In the genomic region with DNA sequence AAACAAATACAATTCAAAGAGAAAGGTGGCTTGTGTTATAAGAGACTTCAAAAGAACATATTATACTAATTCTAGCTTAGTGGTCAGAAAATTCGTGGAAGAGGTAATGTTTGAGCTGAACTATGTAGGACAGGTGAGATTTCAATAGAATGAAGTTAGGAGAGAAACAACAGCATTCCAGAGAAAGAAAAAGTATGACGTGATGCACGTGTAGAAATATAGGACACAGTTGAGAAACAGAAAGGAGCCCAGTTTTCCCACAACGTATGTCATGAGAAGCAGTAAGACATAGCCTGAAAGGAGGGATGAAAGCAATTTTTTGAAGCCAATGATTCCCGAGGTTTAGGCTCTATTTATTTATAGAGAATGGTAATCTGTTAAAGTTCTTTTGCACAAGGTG, we compare ENCODE assay signal across 25 cellular contexts. TPM values are rescaled to one million over a fixed set of nuclear protein-coding genes. Genes with fewer than 3 reads are reported as not detected.
A peak's percentile ranks its signal among the peaks of the same experiment; 100 is the strongest.
DNase-seq lines count a peak whose midpoint lies in the region; ATAC-seq, FAIRE-seq and TF ChIP-seq lines count a peak whose summit lies in the region.
"Had no signal": no experiment of that assay in that cellular context is flagged by ENCODE, and none has a peak within 500 bp of the region (broad histone marks: within the 10 kb centered on the region; RNA-seq: fewer than 3 reads in every experiment).

No MANE protein-coding gene starts in this region.

- no TSS peak for BruUV-seq in HepG2 (replicated peaks; lab: Mats Ljungman, UMichigan)
- BruUV-seq in Panc1 (replicated peaks; lab: Mats Ljungman, UMichigan): no TSS peak

- no peak for TF ChIP-seq POLR2A in HepG2 (IDR thresholded peaks at IDR 0.05; ENCODE audit: insufficient read depth in 1 of 2, low read depth in 2 of 2, low read length in 2 of 2)
- no peak for TF ChIP-seq POLR2A in right lobe of liver (IDR thresholded peaks at IDR 0.05)

- in situ Hi-C loops in HepG2 (cut with HindIII; ENCODE audit: extremely low pct_ligation_motif_present, low pct_unique_long_range_greater_than_20kb): no loop called here
- in situ Hi-C loops in Panc1 (cut with HindIII; ENCODE audit: low pct_unique_long_range_greater_than_20kb, low sequenced_read_pairs): no loop called here

- no peaks in the 10 kb centered on the region for H3K9me3 Mint-ChIP-seq in activated CD8-positive, alpha-beta memory T cell treated with anti-CD3 and anti-CD28 coated beads, Interleukin-2, amount 10 ng/mL, durations not matched to agents 7 days and 5 days (ENCODE audit: low read depth)
- H3K9me3 Mint-ChIP-seq: CD14-positive monocyte; CD4-positive, alpha-beta T cell; HFFc6 had no signal

- H3K9me3 ChIP-seq in HepG2 (ENCODE audit: low read length): no peaks in the 10 kb centered on the region
- H3K9me3 ChIP-seq in right lobe of liver: no peaks in the 10 kb centered on the region
- peaks cover 6% of the 10 kb centered on the region for H3K9me3 ChIP-seq in MG63
- H3K9me3 ChIP-seq in Panc1 (ENCODE audit: control insufficient read depth, insufficient read depth, low read depth, low read length): no peaks in the 10 kb centered on the region
- H3K9me3 ChIP-seq: A549; BE2C; BLaER1 treated with 17β-estradiol and CSF1 and Interleukin-3, amounts not matched to agents 10 nM and 100 nM had no signal

- H3K36me3 ChIP-seq in HepG2 (replicated peaks in 1 of 2; ENCODE audit: control insufficient read depth in 1 of 2, insufficient read depth in 2 of 2, low read length in 2 of 2) (no peaks in the 10 kb centered on the region), right lobe of liver (no peaks in the 10 kb centered on the region), MG63 (no peaks in the 10 kb centered on the region), Panc1 (ENCODE audit: control insufficient read depth, insufficient read depth, low read length) (no peaks in the 10 kb centered on the region; the same call in 1 of the 2 replicates)
- H3K36me3 ChIP-seq: BE2C; BLaER1 treated with 17β-estradiol and CSF1 and Interleukin-3, amounts not matched to agents 10 nM and 100 nM had no signal

- H3K27me3 Mint-ChIP-seq in activated CD8-positive, alpha-beta memory T cell treated with anti-CD3 and anti-CD28 coated beads, Interleukin-2, amount 10 ng/mL, durations not matched to agents 7 days and 5 days: peaks cover 7% of the 10 kb centered on the region

- H3K9ac ChIP-seq in HepG2 (ENCODE audit: insufficient read depth, low read depth, low read length): no peak overlapping the region
- H3K9ac ChIP-seq: BLaER1 treated with 17β-estradiol and CSF1 and Interleukin-3, amounts not matched to agents 10 nM and 100 nM had no signal

- intact Hi-C loops in HepG2 (cut with micrococcal nuclease; ENCODE audit: unreplicated experiment) (no loop called here), right lobe of liver (cut with DNase I) (no loop called here), Panc1 (cut with micrococcal nuclease; ENCODE audit: unreplicated experiment) (no loop called here)

- TF ChIP-seq RAD21 in HepG2 (CRISPR knock-in tag; IDR thresholded peaks at IDR 0.05): no peak

- 2% methylated on average over 5 of the region's 5 CpGs for WGBS in HepG2 (ENCODE audit: low lambda C conversion rate)
- WGBS in right lobe of liver (ENCODE audit: insufficient coverage, low coverage, low lambda C conversion rate, missing lambda C conversion rate): 39% methylated on average over 5 of the region's 5 CpGs

- POLR2A ChIA-PET in HepG2 (lab: Yijun Ruan, JAX): no interaction called here
- POLR2A ChIA-PET in Panc1 (lab: Charles Lee): interaction anchor here (0.6 kb wide), 1 partner anchor 106 kb away, joined by 3 read pairs; no protein-coding TSS in a partner anchor

- H3K27ac ChIP-seq in HepG2 (ENCODE audit: extremely low read length, insufficient read depth, low read length): no peak overlapping the region
- H3K27ac ChIP-seq in right lobe of liver: no peak overlapping the region
- no peak overlapping the region for H3K27ac ChIP-seq in Panc1 (ENCODE audit: low read length)
- H3K27ac ChIP-seq: A549; BLaER1 treated with 17β-estradiol and CSF1 and Interleukin-3, amounts not matched to agents 10 nM and 100 nM had no signal

- H4K20me1 ChIP-seq in HepG2 (ENCODE audit: insufficient read depth, low read length): no peaks in the 10 kb centered on the region
- H4K20me1 ChIP-seq: BLaER1 treated with 17β-estradiol and CSF1 and Interleukin-3, amounts not matched to agents 10 nM and 100 nM had no signal

- no peak for TF ChIP-seq CTCF in HepG2 (CRISPR knock-in tag; IDR thresholded peaks at IDR 0.05)
- TF ChIP-seq CTCF in right lobe of liver (IDR thresholded peaks at IDR 0.05): no peak
- no peak for TF ChIP-seq CTCF in Panc1 (IDR thresholded peaks at IDR 0.05)

- H3K79me2 ChIP-seq in HepG2 (ENCODE audit: insufficient read depth, low read length): no peaks in the 10 kb centered on the region

- ATAC-seq in HepG2: no peak
- ATAC-seq in right lobe of liver: no peak
- ATAC-seq in Panc1: 0 out of 2 replicates have a peak, but pooled peaks have one; percentile 30
- no peak for ATAC-seq in GM21390 (IDR thresholded peaks at IDR 0.05; ENCODE audit: unreplicated experiment)
- no peak for ATAC-seq in activated CD8-positive, alpha-beta memory T cell treated with anti-CD3 and anti-CD28 coated beads, Interleukin-2, amount 10 ng/mL, durations not matched to agents 7 days and 5 days
- ATAC-seq: A549, GM23338, HCT116 had no signal

- H3K4me3 Mint-ChIP-seq in activated CD8-positive, alpha-beta memory T cell treated with anti-CD3 and anti-CD28 coated beads, Interleukin-2, amount 10 ng/mL, durations not matched to agents 7 days and 5 days: no peak overlapping the region
- H3K4me3 Mint-ChIP-seq: CD4-positive, alpha-beta T cell; CD8-positive, alpha-beta memory T cell; GM23338; H9; HFFc6 had no signal

- CTCF ChIA-PET in HepG2 (lab: Yijun Ruan, JAX; ENCODE audit: low intra/inter-chr PET ratio, low total read pairs) (no interaction called here), Panc1 (lab: Charles Lee) (interaction anchor here (0.6 kb wide), 1 partner anchor 245 kb away, joined by 3 read pairs; no protein-coding TSS in a partner anchor)
- CTCF ChIA-PET in activated CD8-positive, alpha-beta memory T cell treated with anti-CD3 and anti-CD28 coated beads, Interleukin-2, amount 10 ng/mL, durations not matched to agents 7 days and 5 days (lab: Charles Lee): no interaction called here

- DNase-seq in HepG2 (ENCODE audit: low spot score) (no peak), right lobe of liver (no peak), MG63 (no peak), Panc1 (ENCODE audit: low read depth, low spot score) (no peak), NCI-H510A (lab: John Stamatoyannopoulos, UW) (no peak)
- DNase-seq in activated CD8-positive, alpha-beta memory T cell treated with anti-CD3 and anti-CD28 coated beads, Interleukin-2, amount 10 ng/mL, durations not matched to agents 7 days and 5 days: no peak
- DNase-seq: 8988T; ACHN; AML-193; BE2C; Calu3; CD4-positive, alpha-beta T cell; CD8-positive, alpha-beta memory T cell; DMS53; DMS79 treated with DMSO at 0.1 percent for 48 hours; GF-D8; H9; HFFc6 had no signal

- no peak for TF ChIP-seq EP300 in HepG2 (IDR thresholded peaks at IDR 0.05; ENCODE audit: low read depth in 2 of 2, low read length in 2 of 2)
- TF ChIP-seq EP300 in HepG2 (CRISPR knock-in tag; IDR thresholded peaks at IDR 0.05; ENCODE audit: borderline replicate concordance): no peak

- H3K36me3 Mint-ChIP-seq in activated CD8-positive, alpha-beta memory T cell treated with anti-CD3 and anti-CD28 coated beads, Interleukin-2, amount 10 ng/mL, durations not matched to agents 7 days and 5 days: no peaks in the 10 kb centered on the region
- H3K36me3 Mint-ChIP-seq: CD14-positive monocyte; CD8-positive, alpha-beta memory T cell had no signal

- H3K4me2 ChIP-seq in HepG2 (ENCODE audit: low read depth, low read length): no peak overlapping the region
- H3K4me2 ChIP-seq: A549; BLaER1 treated with 17β-estradiol and CSF1 and Interleukin-3, amounts not matched to agents 10 nM and 100 nM; GM23338 had no signal

- H3K27me3 ChIP-seq in HepG2 (ENCODE audit: control insufficient read depth in 1 of 2, insufficient read depth in 2 of 2, low read length in 2 of 2) (no peaks in the 10 kb centered on the region; a peak in 1 of 5 replicates), right lobe of liver (no peaks in the 10 kb centered on the region), MG63 (no peaks in the 10 kb centered on the region), Panc1 (ENCODE audit: control insufficient read depth, insufficient read depth, low read length) (no peaks in the 10 kb centered on the region)
- H3K27me3 ChIP-seq: BE2C; BLaER1 treated with 17β-estradiol and CSF1 and Interleukin-3, amounts not matched to agents 10 nM and 100 nM had no signal

- H2AFZ ChIP-seq in HepG2 (ENCODE audit: low read length): no peak overlapping the region
- H2AFZ ChIP-seq: GM23338 had no signal

- H3K4me1 ChIP-seq in HepG2 (ENCODE audit: insufficient read depth, low read length) (no peaks in the 10 kb centered on the region), right lobe of liver (no peaks in the 10 kb centered on the region), Panc1 (ENCODE audit: control insufficient read depth, insufficient read depth, low read length) (no peaks in the 10 kb centered on the region; the same call in 1 of the 2 replicates)
- H3K4me1 ChIP-seq: BE2C; BLaER1 treated with 17β-estradiol and CSF1 and Interleukin-3, amounts not matched to agents 10 nM and 100 nM had no signal

- no peak for FAIRE-seq in HepG2 (lab: Jason Lieb, UNC)
- FAIRE-seq: A549, GM18507 had no signal

- H3K4me3 ChIP-seq in HepG2 (replicated peaks in 1 of 3; ENCODE audit: insufficient read depth in 1 of 3, low read depth in 2 of 3, low read length in 3 of 3) (no peak overlapping the region), right lobe of liver (no peak overlapping the region), MG63 (peak overlapping the region; percentile 8; the same call in 1 of the 2 replicates), Panc1 (ENCODE audit: low read depth in 2 of 2, low read length in 2 of 2) (no peak overlapping the region)
- H3K4me3 ChIP-seq: A549; BLaER1 treated with 17β-estradiol and CSF1 and Interleukin-3, amounts not matched to agents 10 nM and 100 nM; GM23338 had no signal

- H3K4me1 Mint-ChIP-seq in activated CD8-positive, alpha-beta memory T cell treated with anti-CD3 and anti-CD28 coated beads, Interleukin-2, amount 10 ng/mL, durations not matched to agents 7 days and 5 days: no peaks in the 10 kb centered on the region
- H3K4me1 Mint-ChIP-seq: CD14-positive monocyte; CD8-positive, alpha-beta memory T cell; GM23338 had no signal

- H3K27ac Mint-ChIP-seq in activated CD8-positive, alpha-beta memory T cell treated with anti-CD3 and anti-CD28 coated beads, Interleukin-2, amount 10 ng/mL, durations not matched to agents 7 days and 5 days: no peak overlapping the region
- H3K27ac Mint-ChIP-seq: CD14-positive monocyte; CD4-positive, alpha-beta T cell; CD8-positive, alpha-beta memory T cell; GM23338; H9; HFFc6 had no signal

RNA-seq across cellular contexts. Expression of a gene that starts 18.7 kb away (rescaled TPM):
- total RNA-seq in HepG2 (2016; rRNA removed; fragmentation: Illumina TruSeq; extraction: Trizol): not detected in 2 replicates
- not detected in 2 replicates for total RNA-seq in HepG2 (2016; cell fraction: cytosol; rRNA removed; fragmentation: Illumina TruSeq; extraction: Trizol; ENCODE audit: low read depth)
- total RNA-seq in HepG2 (2016; cell fraction: insoluble cytoplasmic fraction; rRNA removed; fragmentation: Illumina TruSeq; extraction: Trizol): not detected in 2 replicates
- not detected in 2 replicates for total RNA-seq in HepG2 (2016; cell fraction: membrane; rRNA removed; fragmentation: Illumina TruSeq; extraction: Trizol)
- not detected in 2 replicates for total RNA-seq in HepG2 (2016; cell fraction: nucleus; rRNA removed; fragmentation: Illumina TruSeq; extraction: Trizol)
- polyA plus RNA-seq in HepG2 (2011; rRNA removed): not detected in 2 replicates
- 0.11 TPM in 1 of 2 replicates, not detected in the other for polyA plus RNA-seq in HepG2 (2011; cell fraction: cytosol; rRNA removed)
- not detected in 2 replicates for polyA plus RNA-seq in HepG2 (2011; cell fraction: nucleus; rRNA removed)
- polyA plus RNA-seq in HepG2 (2012): not detected in 2 replicates
- not detected in 2 replicates for polyA plus RNA-seq in HepG2 (2016; cell fraction: cytosol; fragmentation: Illumina TruSeq; extraction: Trizol; ENCODE audit: low read depth)
- not detected in 2 replicates for polyA plus RNA-seq in HepG2 (2016; cell fraction: insoluble cytoplasmic fraction; fragmentation: Illumina TruSeq; extraction: Trizol; ENCODE audit: low read depth)
- polyA plus RNA-seq in HepG2 (2016; cell fraction: membrane; fragmentation: Illumina TruSeq; extraction: Trizol; ENCODE audit: low read depth): not detected in 2 replicates
- polyA plus RNA-seq in HepG2 (2016; cell fraction: nucleus; fragmentation: Illumina TruSeq; extraction: Trizol; ENCODE audit: insufficient read depth, low read depth): not detected in 2 replicates
- not detected in 2 replicates for polyA minus RNA-seq in HepG2 (2011; rRNA and poly(A)+ RNA removed; ENCODE audit: low replicate concordance)
- not detected in 2 replicates for polyA minus RNA-seq in HepG2 (2011; cell fraction: cytosol; rRNA and poly(A)+ RNA removed)
- not detected in 2 replicates for polyA minus RNA-seq in HepG2 (2011; cell fraction: nucleus; rRNA and poly(A)+ RNA removed)
- 1 to 10 TPM; 3.2 to 8.7 (median 6.5) TPM for total RNA-seq in right lobe of liver
- 233 and 357 TPM in 2 replicates for total RNA-seq in MG63 (2014; rRNA removed; shearing (Covaris generic); ENCODE audit: low replicate concordance)
- total RNA-seq in Panc1 (2021; ENCODE audit: unreplicated experiment): 82.2 TPM
- polyA plus RNA-seq in Panc1 (2012; ENCODE audit: insufficient read length): 50.3 TPM
- total RNA-seq in activated CD8-positive, alpha-beta memory T cell treated with anti-CD3 and anti-CD28 coated beads, Interleukin-2, amount 10 ng/mL, durations not matched to agents 7 days and 5 days: not detected
- total RNA-seq: CD4-positive, alpha-beta T cell; CD8-positive, alpha-beta memory T cell had no signal
- polyA plus RNA-seq: CD8-positive, alpha-beta memory T cell had no signal
